In genomic region chr20:10665791-10666190, GRCh38 we compare ENCODE assay signal across 13 cellular contexts. TPM values are rescaled to one million over a fixed set of nuclear protein-coding genes. Genes with fewer than 3 reads are reported as not detected.
DNase-seq lines count a peak whose midpoint lies in the region; ATAC-seq, FAIRE-seq and TF ChIP-seq lines count a peak whose summit lies in the region.
"Had no signal": no experiment of that assay in that cellular context is flagged by ENCODE, and none has a peak within 500 bp of the region (broad histone marks: within the 10 kb centered on the region; RNA-seq: fewer than 3 reads in every experiment).

No MANE protein-coding gene starts in this region.

- DNase-seq in HK-2 (ENCODE audit: unreplicated experiment), result peak; percentile 8
- peak; percentile 63 for DNase-seq in endodermal cell
- no peak for DNase-seq in kidney
- DNase-seq in activated CD8-positive, alpha-beta memory T cell treated with anti-CD3 and anti-CD28 coated beads, Interleukin-2, amount 10 ng/mL, durations not matched to agents 7 days and 5 days, result no peak
- DNase-seq in GDM1 (lab: John Stamatoyannopoulos, UW), result no peak
- DNase-seq: activated CD4-positive, alpha-beta T cell treated with anti-CD3 and anti-CD28 coated beads, Interleukin-2, amount 50 U/mL, for 1 hour; activated naive CD4-positive, alpha-beta T cell treated with anti-CD3 and anti-CD28 coated beads, Interleukin-2, amount 10 ng/mL, durations not matched to agents 7 days and 5 days; GF-D8; Karpas-422; NCI-H345 had no signal

- H3K27ac Mint-ChIP-seq in endodermal cell, result no peak overlapping the region
- no peak overlapping the region for H3K27ac Mint-ChIP-seq in activated CD8-positive, alpha-beta memory T cell treated with anti-CD3 and anti-CD28 coated beads, Interleukin-2, amount 10 ng/mL, durations not matched to agents 7 days and 5 days
- H3K27ac Mint-ChIP-seq: activated naive CD4-positive, alpha-beta T cell treated with anti-CD3 and anti-CD28 coated beads, Interleukin-2, amount 10 ng/mL, durations not matched to agents 7 days and 5 days had no signal

- H3K27ac ChIP-seq in endodermal cell (ENCODE audit: low read depth, low read length) (peak overlapping the region; percentile 55), kidney (ENCODE audit: low read depth in 2 of 2, low read length in 2 of 2) (peak overlapping the region; percentile 6 to 56), skeletal muscle tissue (ENCODE audit: low read depth, low read length) (peak overlapping the region; percentile 51)

- ATAC-seq in HG03159 (IDR thresholded peaks at IDR 0.05; ENCODE audit: unreplicated experiment), result no peak
- no peak for ATAC-seq in GM18861 (IDR thresholded peaks at IDR 0.05; ENCODE audit: unreplicated experiment)
- no peak for ATAC-seq in activated CD8-positive, alpha-beta memory T cell treated with anti-CD3 and anti-CD28 coated beads, Interleukin-2, amount 10 ng/mL, durations not matched to agents 7 days and 5 days

- TF ChIP-seq CTCF in endodermal cell (conservative IDR thresholded peaks at IDR 0.05) (no peak), kidney (IDR thresholded peaks at IDR 0.05; ENCODE audit: borderline replicate concordance, extremely low read depth, insufficient read depth) (no peak)

- no peak overlapping the region for H3K4me3 ChIP-seq in endodermal cell (ENCODE audit: low read length)
- peak overlapping the region in 1 of 2 donors; percentile 7 for H3K4me3 ChIP-seq in kidney (ENCODE audit: low read length in 2 of 2)
- no peak overlapping the region for H3K4me3 ChIP-seq in skeletal muscle tissue (ENCODE audit: low read length in 3 of 3)

- peaks cover 52% of the 10 kb centered on the region for H3K4me1 Mint-ChIP-seq in endodermal cell
- H3K4me1 Mint-ChIP-seq in activated CD8-positive, alpha-beta memory T cell treated with anti-CD3 and anti-CD28 coated beads, Interleukin-2, amount 10 ng/mL, durations not matched to agents 7 days and 5 days, result peaks cover 4% of the 10 kb centered on the region
- H3K4me1 Mint-ChIP-seq: activated naive CD4-positive, alpha-beta T cell treated with anti-CD3 and anti-CD28 coated beads, Interleukin-2, amount 10 ng/mL, durations not matched to agents 7 days and 5 days had no signal

- H3K27me3 Mint-ChIP-seq in endodermal cell (ENCODE audit: insufficient read depth), result peaks cover 66% of the 10 kb centered on the region
- H3K27me3 Mint-ChIP-seq in activated CD8-positive, alpha-beta memory T cell treated with anti-CD3 and anti-CD28 coated beads, Interleukin-2, amount 10 ng/mL, durations not matched to agents 7 days and 5 days, result peaks cover 65% of the 10 kb centered on the region

- H3K4me1 ChIP-seq in endodermal cell (ENCODE audit: control insufficient read depth, insufficient read depth, low read length), result peaks cover 11% of the 10 kb centered on the region
- peaks cover 16 to 45% of the 10 kb centered on the region in 2 donors for H3K4me1 ChIP-seq in kidney (ENCODE audit: control insufficient read depth in 1 of 2, insufficient read depth in 1 of 2, low read depth in 1 of 2, low read length in 2 of 2)
- peaks cover 57 to 70% (median 63%) of the 10 kb centered on the region in 3 donors for H3K4me1 ChIP-seq in skeletal muscle tissue (ENCODE audit: control insufficient read depth in 3 of 3, insufficient read depth in 3 of 3, low read length in 3 of 3)

- H3K9me3 Mint-ChIP-seq in endodermal cell, result no peaks in the 10 kb centered on the region
- no peaks in the 10 kb centered on the region for H3K9me3 Mint-ChIP-seq in activated CD8-positive, alpha-beta memory T cell treated with anti-CD3 and anti-CD28 coated beads, Interleukin-2, amount 10 ng/mL, durations not matched to agents 7 days and 5 days (ENCODE audit: low read depth)
- H3K9me3 Mint-ChIP-seq: activated naive CD4-positive, alpha-beta T cell treated with anti-CD3 and anti-CD28 coated beads, Interleukin-2, amount 10 ng/mL, durations not matched to agents 7 days and 5 days had no signal

- H3K9ac ChIP-seq in endodermal cell (ENCODE audit: extremely low read depth, low read length, poor library complexity, severe bottlenecking), result no peak overlapping the region
- H3K9ac ChIP-seq in kidney (ENCODE audit: low read length in 2 of 2), result no peak overlapping the region
- peak overlapping the region in 1 of 3 donors; percentile 46 for H3K9ac ChIP-seq in skeletal muscle tissue (ENCODE audit: low read depth in 1 of 3, low read length in 3 of 3)

- peaks cover 25% of the 10 kb centered on the region for H3K36me3 Mint-ChIP-seq in endodermal cell (ENCODE audit: low read depth)
- no peaks in the 10 kb centered on the region for H3K36me3 Mint-ChIP-seq in activated CD8-positive, alpha-beta memory T cell treated with anti-CD3 and anti-CD28 coated beads, Interleukin-2, amount 10 ng/mL, durations not matched to agents 7 days and 5 days
- H3K36me3 Mint-ChIP-seq: activated naive CD4-positive, alpha-beta T cell treated with anti-CD3 and anti-CD28 coated beads, Interleukin-2, amount 10 ng/mL, durations not matched to agents 7 days and 5 days had no signal

- H3K9me3 ChIP-seq in endodermal cell (ENCODE audit: control insufficient read depth, low read length) (no peaks in the 10 kb centered on the region), kidney (ENCODE audit: control insufficient read depth in 1 of 2, low read length in 2 of 2) (no peaks in the 10 kb centered on the region), skeletal muscle tissue (ENCODE audit: control insufficient read depth in 3 of 3, low read length in 3 of 3) (no peaks in the 10 kb centered on the region)

- H3K36me3 ChIP-seq in endodermal cell (ENCODE audit: control insufficient read depth, insufficient read depth, low read length), result no peaks in the 10 kb centered on the region
- peaks cover 13 to 40% of the 10 kb centered on the region in 2 donors for H3K36me3 ChIP-seq in kidney (ENCODE audit: control insufficient read depth in 1 of 2, insufficient read depth in 2 of 2, low read length in 2 of 2)
- peaks cover 15 to 33% (median 19%) of the 10 kb centered on the region in 3 donors for H3K36me3 ChIP-seq in skeletal muscle tissue (ENCODE audit: control insufficient read depth in 3 of 3, insufficient read depth in 3 of 3, low read length in 3 of 3)

- peaks cover 59% of the 10 kb centered on the region for H3K27me3 ChIP-seq in endodermal cell (ENCODE audit: control insufficient read depth, insufficient read depth, low read length, poor library complexity, severe bottlenecking)
- no peaks in the 10 kb centered on the region for H3K27me3 ChIP-seq in skeletal muscle tissue (ENCODE audit: control insufficient read depth in 3 of 3, insufficient read depth in 3 of 3, low read length in 3 of 3)

- no peak overlapping the region for H3K4me3 Mint-ChIP-seq in endodermal cell
- H3K4me3 Mint-ChIP-seq in activated CD8-positive, alpha-beta memory T cell treated with anti-CD3 and anti-CD28 coated beads, Interleukin-2, amount 10 ng/mL, durations not matched to agents 7 days and 5 days, result no peak overlapping the region
- H3K4me3 Mint-ChIP-seq: activated naive CD4-positive, alpha-beta T cell treated with anti-CD3 and anti-CD28 coated beads, Interleukin-2, amount 10 ng/mL, durations not matched to agents 7 days and 5 days had no signal

- 80 to 84% methylated on average over 5 to 6 of the region's 6 CpGs for WGBS in endodermal cell (ENCODE audit: insufficient coverage in 1 of 2, insufficient read length in 1 of 2), 2 experiments

- intact Hi-C loops in kidney (cut with DNase I), result no loop called here

- CTCF ChIA-PET in activated CD8-positive, alpha-beta memory T cell treated with anti-CD3 and anti-CD28 coated beads, Interleukin-2, amount 10 ng/mL, durations not matched to agents 7 days and 5 days (lab: Charles Lee), result no interaction called here

- no peak for FAIRE-seq in kidney (lab: Jason Lieb, UNC)

RNA-seq across cellular contexts. Expression of gene JAG1, which starts 8.0 kb away (rescaled TPM):
- 10 to 100 TPM in 1 of 2 donors, 1 to 10 TPM in 1; 6.8 to 19.7 TPM for total RNA-seq in endodermal cell
- polyA plus RNA-seq in endodermal cell (2013, experiment 1 of 2), result 88.8 TPM
- 76.5 TPM for polyA plus RNA-seq in endodermal cell (2013, experiment 2 of 2)
- 132 TPM for total RNA-seq in kidney
- polyA plus RNA-seq in kidney (ENCODE audit: insufficient read depth, low read depth, low replicate concordance), result 18.0 TPM
- total RNA-seq in skeletal muscle tissue, result 60.5 TPM
- under 1 TPM; 0.15 to 0.54 TPM for total RNA-seq in activated CD8-positive, alpha-beta memory T cell treated with anti-CD3 and anti-CD28 coated beads, Interleukin-2, amount 10 ng/mL, durations not matched to agents 7 days and 5 days

Comparison
In these comparisons a context has a peak if more than half of its experiments do, and no peak if none do; other contexts are left out.
1. DNase-seq: peak in HK-2 (single experiment) and endodermal cell (single experiment); none in kidney (single experiment), activated CD8-positive, alpha-beta memory T cell treated with anti-CD3 and anti-CD28 coated beads, Interleukin-2, amount 10 ng/mL, durations not matched to agents 7 days and 5 days (single experiment) and GDM1 (single experiment).
2. RNA of gene JAG1, which starts 8.0 kb away (total RNA-seq): 132 TPM in kidney (single experiment), 60.5 TPM in skeletal muscle tissue (single experiment) and 6.8 to 19.7 TPM in endodermal cell; 0.15 to 0.54 TPM in activated CD8-positive, alpha-beta memory T cell treated with anti-CD3 and anti-CD28 coated beads, Interleukin-2, amount 10 ng/mL, durations not matched to agents 7 days and 5 days; every median in the first group is over 4 times any median in the second.
3. Peak in every context shown above with its lines, with median percentiles within 50 percentile points of each other: H3K27ac ChIP-seq.